In the genomic region with DNA sequence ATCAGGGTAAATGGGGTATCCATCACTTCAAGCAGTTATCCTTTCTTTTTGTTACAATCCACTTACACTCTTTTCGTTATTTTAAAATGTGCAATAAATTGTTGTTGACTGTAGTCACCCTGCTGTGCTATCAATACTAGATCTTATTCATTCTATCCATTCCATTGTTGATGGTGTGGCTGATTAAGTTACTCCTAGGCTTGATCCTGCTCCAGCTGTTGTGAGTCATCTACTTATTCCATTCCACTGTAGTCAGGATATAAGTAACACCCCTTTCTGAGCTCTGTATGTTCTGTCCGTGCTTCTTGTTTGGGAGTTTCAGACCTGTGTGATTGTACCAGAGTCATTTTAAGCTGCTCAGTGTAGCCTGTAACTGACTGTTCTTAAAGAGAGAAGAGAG, we compare ENCODE assay signal across 14 cellular contexts.
DNase-seq lines count a peak whose midpoint lies in the region; ATAC-seq and TF ChIP-seq lines count a peak whose summit lies in the region.
"Had no signal": no experiment of that assay in that cellular context is flagged by ENCODE, and none has a peak within 500 bp of the region (broad histone marks: within the 10 kb centered on the region; RNA-seq: fewer than 3 reads in every experiment).

No MANE protein-coding gene starts in this region.

- no peak for TF ChIP-seq EP300 in SK-N-SH (IDR thresholded peaks at IDR 0.05; ENCODE audit: borderline replicate concordance in 1 of 2, low read depth in 1 of 2, low read length in 1 of 2)

- TF ChIP-seq CTCF in SK-N-SH (IDR thresholded peaks at IDR 0.05), result no peak
- TF ChIP-seq CTCF in fibroblast of the aortic adventitia (IDR thresholded peaks at IDR 0.05; ENCODE audit: insufficient read depth, low read length), result no peak

- H3K79me2 ChIP-seq in SK-N-SH (ENCODE audit: insufficient read depth), result no peaks in the 10 kb centered on the region

- TF ChIP-seq RAD21 in SK-N-SH (IDR thresholded peaks at IDR 0.05; ENCODE audit: low read length), result no peak

- H3K4me3 ChIP-seq in SK-N-SH (ENCODE audit: low read depth in 2 of 2, low read length in 1 of 2) (peak overlapping the region in 1 of 2 experiments; percentile 8; a peak in 1 of 4 replicates), fibroblast of the aortic adventitia (ENCODE audit: low read depth, low read length) (no peak overlapping the region), skeletal muscle tissue (ENCODE audit: low read length in 3 of 3) (no peak overlapping the region)
- H3K4me3 ChIP-seq: GM23338 had no signal

- peak overlapping the region; percentile 26 for H3K4me2 ChIP-seq in SK-N-SH
- H3K4me2 ChIP-seq: GM23338 had no signal

- WGBS in SK-N-SH (ENCODE audit: low lambda C conversion rate), result 7% methylated on average over 2 of the region's 2 CpGs

- H3K36me3 ChIP-seq in SK-N-SH (replicated peaks in 1 of 2; ENCODE audit: control insufficient read depth in 1 of 2, insufficient read depth in 2 of 2, low read length in 1 of 2) (peaks cover 0 to 2% of the 10 kb centered on the region in 2 experiments), skeletal muscle tissue (ENCODE audit: control insufficient read depth in 3 of 3, insufficient read depth in 3 of 3, low read length in 3 of 3) (peaks cover 13 to 20% (median 14%) of the 10 kb centered on the region in 3 donors)
- H3K36me3 ChIP-seq: WERI-Rb-1 had no signal

- ATAC-seq in GM18873 (IDR thresholded peaks at IDR 0.05; ENCODE audit: low FRiP score, unreplicated experiment), result no peak
- ATAC-seq: GM23338; naive thymus-derived CD8-positive, alpha-beta T cell had no signal

- no peaks in the 10 kb centered on the region for H3K9me2 ChIP-seq in SK-N-SH

- H2AFZ ChIP-seq in SK-N-SH (ENCODE audit: low read depth), result no peak overlapping the region
- H2AFZ ChIP-seq: GM23338 had no signal

- peaks cover 12% of the 10 kb centered on the region for H3F3A ChIP-seq in SK-N-SH (replicated peaks; ENCODE audit: insufficient read depth)

- POLR2A ChIA-PET in SK-N-SH (lab: Yijun Ruan, JAX), result no interaction called here

- H4K20me1 ChIP-seq in SK-N-SH (ENCODE audit: insufficient read depth), result no peaks in the 10 kb centered on the region

- H3K4me1 ChIP-seq in SK-N-SH (ENCODE audit: control insufficient read depth in 1 of 2, insufficient read depth in 2 of 2, low read depth in 1 of 2, low read length in 1 of 2), result peaks cover 0 to 14% of the 10 kb centered on the region in 2 experiments; a peak in 1 of 4 replicates
- peaks cover 27 to 39% (median 33%) of the 10 kb centered on the region in 3 donors for H3K4me1 ChIP-seq in skeletal muscle tissue (ENCODE audit: control insufficient read depth in 3 of 3, insufficient read depth in 3 of 3, low read length in 3 of 3)

- DNase-seq in HCEC 1CT, result peak; percentile 94
- no peak for DNase-seq in SK-N-SH
- DNase-seq in fibroblast of the aortic adventitia (ENCODE audit: low read depth), result peak; percentile 94
- no peak for DNase-seq in HuH-7 (ENCODE audit: low spot score)
- DNase-seq in activated CD4-positive, alpha-beta T cell treated with anti-CD3 and anti-CD28 coated beads for 48 hours, result no peak
- DNase-seq: hippocampal formation; MM.1S; naive thymus-derived CD8-positive, alpha-beta T cell; stimulated activated CD4-positive, alpha-beta T cell treated with anti-CD3 and anti-CD28 coated beads, Interleukin-15, amount 100 ng/mL, for 24 hours; stimulated activated naive B cell treated with anti-CD40 and anti-IgM and Interleukin-4, amounts not matched to agents 10 μg/mL and 1 μg/mL and 100 μg/mL, for 72 hours; WERI-Rb-1 had no signal

- H3K9me3 ChIP-seq in SK-N-SH, result no peaks in the 10 kb centered on the region
- no peaks in the 10 kb centered on the region for H3K9me3 ChIP-seq in skeletal muscle tissue (ENCODE audit: control insufficient read depth in 3 of 3, low read length in 3 of 3)

- H3K27ac ChIP-seq in SK-N-SH (ENCODE audit: low read depth in 2 of 2, low read length in 1 of 2) (peak overlapping the region in 1 of 2 experiments; percentile 45; a peak in 1 of 4 replicates), skeletal muscle tissue (ENCODE audit: low read depth, low read length) (peak overlapping the region; percentile 67)
- H3K27ac ChIP-seq: WERI-Rb-1 had no signal

- H3K9ac ChIP-seq in SK-N-SH, result no peak overlapping the region; the same call in 1 of the 2 replicates
- H3K9ac ChIP-seq in skeletal muscle tissue (ENCODE audit: low read depth in 1 of 3, low read length in 3 of 3), result peak overlapping the region in 1 of 3 donors; percentile 46

- no peaks in the 10 kb centered on the region for H3K27me3 ChIP-seq in SK-N-SH (ENCODE audit: insufficient read depth)
- no peaks in the 10 kb centered on the region for H3K27me3 ChIP-seq in skeletal muscle tissue (ENCODE audit: control insufficient read depth in 3 of 3, insufficient read depth in 3 of 3, low read length in 3 of 3)

- CTCF ChIA-PET in SK-N-SH (lab: Yijun Ruan, JAX), result no interaction called here

TF ChIP-seq in SK-N-SH, 30 proteins besides CTCF, POLR2A, EP300 and RAD21:
- TF ChIP-seq TEAD4 (IDR thresholded peaks at IDR 0.05; ENCODE audit: borderline replicate concordance, insufficient read depth) (peak; percentile 72; the same call in 1 of the 2 replicates), POLR2AphosphoS5 (IDR thresholded peaks at IDR 0.05; ENCODE audit: low read depth, low read length) (peak; percentile 57; the same call in 1 of the 2 replicates), GATA2 (CRISPR knock-in tag; IDR thresholded peaks at IDR 0.05) (no peak), TCF12 (IDR thresholded peaks at IDR 0.05) (peak; percentile 85), CHD2 (IDR thresholded peaks at IDR 0.05; ENCODE audit: low read length, partially characterized antibody) (no peak), FOXJ3 (CRISPR knock-in tag; IDR thresholded peaks at IDR 0.05) (no peak), YY1 (IDR thresholded peaks at IDR 0.05; ENCODE audit: low read depth) (no peak), ELF1 (IDR thresholded peaks at IDR 0.05) (no peak), JUND (IDR thresholded peaks at IDR 0.05) (peak; percentile 96), MEF2A (IDR thresholded peaks at IDR 0.05; ENCODE audit: borderline replicate concordance, low read depth) (no peak), SIN3A (IDR thresholded peaks at IDR 0.05; ENCODE audit: borderline replicate concordance, low read depth, low read length) (no peak), PBX3 (IDR thresholded peaks at IDR 0.05) (peak; percentile 73), FOSL2 (IDR thresholded peaks at IDR 0.05; ENCODE audit: borderline replicate concordance, low read depth) (peak; percentile 91), RXRA (IDR thresholded peaks at IDR 0.05; ENCODE audit: borderline replicate concordance, low read depth) (no peak), NFIC (IDR thresholded peaks at IDR 0.05; ENCODE audit: borderline replicate concordance) (peak; percentile 81), USF2 (IDR thresholded peaks at IDR 0.05; ENCODE audit: borderline replicate concordance, low read depth, low read length) (no peak), IRF3 (IDR thresholded peaks at IDR 0.05; ENCODE audit: low read depth, low read length) (no peak)

Comparison
In these comparisons a context has a peak if more than half of its experiments do, and no peak if none do; other contexts are left out.
1. DNase-seq: peak in HCEC 1CT (single experiment) and fibroblast of the aortic adventitia (single experiment); none in SK-N-SH (single experiment), HuH-7 (single experiment) and activated CD4-positive, alpha-beta T cell treated with anti-CD3 and anti-CD28 coated beads for 48 hours (single experiment).